15 cellular contexts compared by ENCODE assay signal in the genomic region with DNA sequence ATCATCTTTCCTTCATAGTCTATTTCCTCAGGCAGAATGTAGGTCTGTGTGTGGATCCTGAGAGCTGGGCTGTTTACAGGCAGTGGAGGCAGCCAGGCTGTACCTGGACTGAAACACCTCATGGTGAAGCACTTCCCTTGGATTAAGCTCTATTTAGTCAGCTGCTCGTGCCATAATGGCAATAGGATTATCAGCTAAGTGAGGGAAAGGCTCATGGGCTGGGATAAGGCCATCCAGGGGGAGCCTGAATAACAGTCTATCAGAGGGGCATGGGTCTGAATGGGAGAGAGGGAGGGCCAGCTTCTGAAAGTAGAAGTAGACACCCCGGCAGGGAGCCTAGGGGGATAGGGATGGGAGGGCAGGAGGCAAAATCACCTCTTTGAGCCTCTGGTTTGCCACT. TPM values are rescaled to one million over a fixed set of nuclear protein-coding genes. Genes with fewer than 3 reads are reported as not detected.
A peak's percentile ranks its signal among the peaks of the same experiment; 100 is the strongest.
DNase-seq lines count a peak whose midpoint lies in the region; ATAC-seq and TF ChIP-seq lines count a peak whose summit lies in the region.
"Had no signal": no experiment of that assay in that cellular context is flagged by ENCODE, and none has a peak within 500 bp of the region (broad histone marks: within the 10 kb centered on the region; RNA-seq: fewer than 3 reads in every experiment).

No MANE protein-coding gene starts in this region.

- no peaks in the 10 kb centered on the region for H3K36me3 ChIP-seq in neural progenitor cell

- H3K79me2 ChIP-seq in neural progenitor cell (ENCODE audit: low read depth) = no peaks in the 10 kb centered on the region

- no peaks in the 10 kb centered on the region for H3K36me3 Mint-ChIP-seq in neural progenitor cell

- H3K9me3 Mint-ChIP-seq in neural progenitor cell = no peaks in the 10 kb centered on the region
- H3K9me3 Mint-ChIP-seq: CD4-positive, alpha-beta T cell; H9 had no signal

- H3K4me3 ChIP-seq in neural progenitor cell = no peak overlapping the region
- H3K4me3 ChIP-seq: GM12878 had no signal

- no peak overlapping the region for H3K27ac Mint-ChIP-seq in neural progenitor cell
- H3K27ac Mint-ChIP-seq: B cell; CD4-positive, alpha-beta T cell; H9 had no signal

- no peaks in the 10 kb centered on the region for H3F3A ChIP-seq in neural progenitor cell (ENCODE audit: low read depth)

- TF ChIP-seq CTCF in neural progenitor cell (IDR thresholded peaks at IDR 0.05) = no peak

- H3K27ac ChIP-seq in neural progenitor cell = no peak overlapping the region

- H3K4me1 ChIP-seq in neural progenitor cell = no peaks in the 10 kb centered on the region

- no peak overlapping the region for H3K9ac ChIP-seq in neural progenitor cell

- no peak overlapping the region for H3K4me3 Mint-ChIP-seq in neural progenitor cell
- H3K4me3 Mint-ChIP-seq: B cell; CD4-positive, alpha-beta T cell; H9 had no signal

- no peak for ATAC-seq in GM21619 (IDR thresholded peaks at IDR 0.05; ENCODE audit: unreplicated experiment)
- ATAC-seq in GM19324 (IDR thresholded peaks at IDR 0.05; ENCODE audit: low FRiP score, unreplicated experiment) = no peak
- no peak for ATAC-seq in HG03432 (IDR thresholded peaks at IDR 0.05; ENCODE audit: unreplicated experiment)
- ATAC-seq: GM12878, HepG2 had no signal

- no peak overlapping the region for H3K4me2 ChIP-seq in neural progenitor cell

- no peaks in the 10 kb centered on the region for H3K27me3 ChIP-seq in neural progenitor cell

- no peaks in the 10 kb centered on the region for H3K4me1 Mint-ChIP-seq in neural progenitor cell
- H3K4me1 Mint-ChIP-seq: H9 had no signal

- H2AFZ ChIP-seq in neural progenitor cell (replicated peaks) = no peak overlapping the region

- no peaks in the 10 kb centered on the region for H4K20me1 ChIP-seq in neural progenitor cell (ENCODE audit: low read depth)

- DNase-seq in D341Med (ENCODE audit: low spot score) (peak; percentile 80), DMS53 (lab: John Stamatoyannopoulos, UW) (peak; percentile 83), NCI-H82 treated with DMSO at 0.1 percent for 48 hours (lab: John Stamatoyannopoulos, UW; ENCODE audit: unreplicated experiment) (peak; percentile 94), neural progenitor cell (ENCODE audit: low spot score) (peak; percentile 40)
- DNase-seq: C1 segment of cervical spinal cord; CD4-positive, alpha-beta T cell; GOT3; H9 had no signal

- H3K27me3 Mint-ChIP-seq in neural progenitor cell (ENCODE audit: insufficient read depth, low read depth) = no peaks in the 10 kb centered on the region
- H3K27me3 Mint-ChIP-seq: B cell; CD4-positive, alpha-beta T cell had no signal

- no peaks in the 10 kb centered on the region for H3K9me3 ChIP-seq in neural progenitor cell (ENCODE audit: low read depth)

RNA-seq across cellular contexts. Expression of gene RNASEL, which starts 8.3 kb away (rescaled TPM):
- total RNA-seq in neural progenitor cell (ENCODE audit: low replicate concordance) = 3.6 and 6.2 TPM in 2 replicates
- total RNA-seq: G401 had no signal

RNA-seq across cellular contexts. Expression of gene RGS16, which starts 23.5 kb away (rescaled TPM):
- total RNA-seq in neural progenitor cell (ENCODE audit: low replicate concordance) = 12.5 and 16.4 TPM in 2 replicates
- total RNA-seq: G401, HepG2 had no signal

Comparison
In these comparisons a context has a peak if more than half of its experiments do, and no peak if none do; other contexts are left out.
1. DNase-seq: peak in every context shown above with its lines; median percentile 94 in NCI-H82 treated with DMSO at 0.1 percent for 48 hours; 83 in DMS53; 80 in D341Med; 40 in neural progenitor cell.